ENCODE assay signal across 17 cellular contexts in the genomic region with DNA sequence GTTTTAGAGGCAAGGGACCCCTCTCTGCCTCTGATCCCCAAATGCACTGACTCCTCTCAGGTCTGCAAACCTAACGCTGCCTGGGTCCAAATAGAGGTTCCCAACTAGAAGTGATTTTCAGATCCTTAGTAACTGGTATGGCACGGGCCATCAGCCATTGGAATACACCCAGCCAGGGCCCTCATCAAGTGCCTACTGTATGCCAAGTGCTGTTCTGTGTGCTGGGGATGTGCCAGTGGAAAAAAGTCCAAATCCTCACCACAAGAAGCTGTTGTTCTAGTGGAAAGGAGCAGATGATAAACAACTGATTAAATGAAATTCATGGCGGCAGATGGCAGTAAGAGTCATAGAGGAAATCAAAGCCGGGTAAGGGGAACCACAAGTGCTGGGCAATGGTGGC. TPM values are rescaled to one million over a fixed set of nuclear protein-coding genes. Genes with fewer than 3 reads are reported as not detected.
A peak's percentile ranks its signal among the peaks of the same experiment; 100 is the strongest.
DNase-seq lines count a peak whose midpoint lies in the region; ATAC-seq and TF ChIP-seq lines count a peak whose summit lies in the region.
"Had no signal": no experiment of that assay in that cellular context is flagged by ENCODE, and none has a peak within 500 bp of the region (broad histone marks: within the 10 kb centered on the region; RNA-seq: fewer than 3 reads in every experiment).

No MANE protein-coding gene starts in this region.

- H3K4me3 ChIP-seq in GM23248 (no peak overlapping the region), dorsolateral prefrontal cortex (no peak overlapping the region), lower lobe of right lung (no peak overlapping the region), spleen (no peak overlapping the region)

- H3K27ac ChIP-seq in GM23248, result peak overlapping the region; percentile 86
- peak overlapping the region in 46 of 59 donors; percentile 1 to 81 (median 59) for H3K27ac ChIP-seq in dorsolateral prefrontal cortex
- H3K27ac ChIP-seq in lower lobe of right lung, result no peak overlapping the region
- H3K27ac ChIP-seq in spleen, result peak overlapping the region in 7 of 8 donors; percentile 49 to 80 (median 67)
- H3K27ac ChIP-seq: foreskin keratinocyte had no signal

- H3K79me2 ChIP-seq in GM23248 (ENCODE audit: insufficient read depth), result no peaks in the 10 kb centered on the region

- H3K27me3 ChIP-seq in GM23248 (replicated peaks; ENCODE audit: insufficient read depth) (no peaks in the 10 kb centered on the region), dorsolateral prefrontal cortex (peaks cover 0 to 4% (median 0%) of the 10 kb centered on the region in 45 donors), lower lobe of right lung (ENCODE audit: low read depth) (no peaks in the 10 kb centered on the region), spleen (replicated peaks in 1 of 7) (peaks cover 0 to 3% (median 0%) of the 10 kb centered on the region in 7 donors)

- H4K20me1 ChIP-seq in GM23248 (ENCODE audit: insufficient read depth), result no peaks in the 10 kb centered on the region

- H3K4me1 ChIP-seq in GM23248 (ENCODE audit: insufficient read depth) (peaks cover 28% of the 10 kb centered on the region), lower lobe of right lung (peaks cover 18% of the 10 kb centered on the region), spleen (peaks cover 0 to 18% (median 12%) of the 10 kb centered on the region in 6 donors)

- 83 to 93% methylated on average over 4 of the region's 4 CpGs for WGBS in GM23248 (ENCODE audit: low coverage in 1 of 2, low lambda C conversion rate in 2 of 2, missing lambda C conversion rate in 2 of 2), 2 experiments
- WGBS in spleen, 5 donors, result 80 to 99% (median 90%) methylated on average over 4 of the region's 4 CpGs

- no peaks in the 10 kb centered on the region for H3K9me2 ChIP-seq in GM23248 (ENCODE audit: insufficient read depth)

- TF ChIP-seq CTCF in dorsolateral prefrontal cortex (IDR thresholded peaks at IDR 0.05 in 54 of 56, conservative IDR thresholded peaks at IDR 0.05 in 2 of 56; ENCODE audit: low read depth in 1 of 56, partially characterized antibody in 56 of 56), result peak in 15 of 56 donors; percentile 8 to 48 (median 19)
- no peak for TF ChIP-seq CTCF in lower lobe of right lung (IDR thresholded peaks at IDR 0.05)
- no peak for TF ChIP-seq CTCF in spleen (IDR thresholded peaks at IDR 0.05 in 8 of 11, conservative IDR thresholded peaks at IDR 0.05 in 3 of 11)

- in situ Hi-C loops in GM23248 (cut with MboI), result no loop called here

- intact Hi-C loops in dorsolateral prefrontal cortex (cut with DNase I) (loop anchor here (2.0 to 5.0 kb wide), 3 partner anchors 48 to 77 kb away; a partner anchor contains a TSS), lower lobe of right lung (cut with DNase I) (no loop called here), spleen (cut with DNase I; ENCODE audit: low total_unique reads) (loop anchor here (5.0 kb wide), 1 partner anchor 42 kb away; no protein-coding TSS in a partner anchor)

- TF ChIP-seq POLR2A in spleen (IDR thresholded peaks at IDR 0.05), result no peak

- H3K36me3 ChIP-seq in GM23248 (ENCODE audit: low read depth), result no peaks in the 10 kb centered on the region
- no peaks in the 10 kb centered on the region for H3K36me3 ChIP-seq in lower lobe of right lung
- no peaks in the 10 kb centered on the region for H3K36me3 ChIP-seq in spleen

- H3K9me3 ChIP-seq in GM23248 (ENCODE audit: low read depth) (no peaks in the 10 kb centered on the region), lower lobe of right lung (no peaks in the 10 kb centered on the region), spleen (peaks cover 0 to 12% (median 6%) of the 10 kb centered on the region in 8 donors)

- H3F3A ChIP-seq in GM23248 (ENCODE audit: insufficient read depth), result peaks cover 17% of the 10 kb centered on the region

- no peak overlapping the region for H2AFZ ChIP-seq in GM23248

- H3K9ac ChIP-seq in GM23248, result peak overlapping the region; percentile 67; the same call in 1 of the 2 replicates

- no peak overlapping the region for H3K4me2 ChIP-seq in GM23248 (ENCODE audit: unreplicated experiment)

- no peak for ATAC-seq in lower lobe of right lung
- ATAC-seq: foreskin keratinocyte had no signal

- DNase-seq in GM23248 (no peak), dorsolateral prefrontal cortex (peak; percentile 19 to 90 (median 71)), lower lobe of right lung (peak; percentile 49), spleen (no peak), NCI-H524 treated with DMSO at 0.1 percent for 48 hours (lab: John Stamatoyannopoulos, UW) (no peak), DMS53 (lab: John Stamatoyannopoulos, UW) (no peak)
- no peak for DNase-seq in stimulated activated naive CD4-positive, alpha-beta T cell treated with Interleukin-2 at 50 U/mL for 16 hours (lab: John Stamatoyannopoulos, UW)
- no peak for DNase-seq in activated CD4-positive, alpha-beta T cell treated with anti-CD3 and anti-CD28 coated beads for 1 hour
- DNase-seq: activated CD4-positive, alpha-beta T cell treated with anti-CD3 and anti-CD28 coated beads, Interleukin-2, amount 50 U/mL, for 4 hours; activated naive CD8-positive, alpha-beta T cell treated with anti-CD3 and anti-CD28 coated beads, Interleukin-2, amount 10 ng/mL, durations not matched to agents 7 days and 5 days; activated T-cell treated with anti-CD3 and anti-CD28 coated beads, Interleukin-2, amount 50 U/mL, for 24 hours; CD4-positive, alpha-beta T cell; EL; foreskin keratinocyte; Kasumi-1; NCI-H187 treated with DMSO at 0.1 percent for 48 hours; NCI-H510A treated with DMSO at 0.1 percent for 48 hours had no signal

RNA-seq across cellular contexts. Expression of a gene that starts 57.2 kb away (rescaled TPM):
- total RNA-seq in GM23248 (2014; rRNA removed; shearing (Covaris generic)), result 9.6 and 10.3 TPM in 2 replicates
- polyA plus RNA-seq in GM23248 (2016; fragmentation: Nextera tagmentation; extraction: Ambion mirVana) (9.8 and 10.0 TPM in 2 replicates), spleen (10 to 100 TPM in 2 of 3 donors, 1 to 10 TPM in 1; 8.5 to 13.7 (median 10.3) TPM)
- total RNA-seq in dorsolateral prefrontal cortex (10 to 100 TPM; 19.4 to 47.3 (median 33.7) TPM), lower lobe of right lung (14.5 TPM), spleen (10 to 100 TPM; 13.8 to 19.2 (median 16.6) TPM)

Comparison
In these comparisons a context has a peak if more than half of its experiments do, and no peak if none do; other contexts are left out.
1. DNase-seq: peak in dorsolateral prefrontal cortex (10 of 10) and lower lobe of right lung (single experiment); none in GM23248 (single experiment), spleen (single experiment), stimulated activated naive CD4-positive, alpha-beta T cell treated with Interleukin-2 at 50 U/mL for 16 hours (single experiment), NCI-H524 treated with DMSO at 0.1 percent for 48 hours (single experiment), DMS53 (single experiment) and activated CD4-positive, alpha-beta T cell treated with anti-CD3 and anti-CD28 coated beads for 1 hour (single experiment).